1 cellular context compared by ENCODE assay signal in the genomic region with DNA sequence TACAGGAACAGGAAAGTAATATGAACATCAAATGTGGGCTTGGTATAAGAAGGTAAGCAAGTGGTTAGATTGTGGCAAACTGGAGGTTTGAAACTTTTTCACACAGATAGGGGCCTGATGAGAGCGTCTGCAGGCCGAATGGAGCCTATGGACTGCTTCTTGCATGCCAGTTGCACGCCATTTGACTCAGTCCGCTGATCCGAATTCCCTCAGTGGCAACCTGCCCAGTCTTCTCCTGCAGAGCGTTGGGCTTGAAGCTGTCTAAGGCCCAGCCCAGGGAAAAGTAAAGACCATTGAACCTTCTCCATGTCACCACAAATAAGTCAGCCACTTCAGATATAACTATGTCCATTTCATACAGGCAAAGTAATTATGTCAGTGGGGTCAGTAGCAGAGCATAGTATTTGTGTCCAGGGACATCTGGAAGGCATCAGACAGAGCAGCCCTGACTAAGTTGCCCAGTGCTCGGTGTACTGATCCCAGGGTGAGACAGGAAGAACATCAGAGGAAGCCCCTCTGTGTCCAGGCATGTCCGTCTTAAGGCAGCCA.
TF ChIP-seq lines count a peak whose summit lies in the region.

No MANE protein-coding gene starts in this region.

TF ChIP-seq in GM12878, 131 proteins besides CTCF, POLR2A, EP300 and RAD21:
- no peak for TF ChIP-seq ETV6 (conservative IDR thresholded peaks at IDR 0.05 in 1 of 2, IDR thresholded peaks at IDR 0.05 in 1 of 2; ENCODE audit: borderline replicate concordance in 1 of 2, low read depth in 1 of 2)
- no peak for TF ChIP-seq MEF2B (IDR thresholded peaks at IDR 0.05; ENCODE audit: partially characterized antibody, poor library complexity, severe bottlenecking)
- no peak for TF ChIP-seq IKZF1 (conservative IDR thresholded peaks at IDR 0.05)
- no peak for TF ChIP-seq TAF1 (IDR thresholded peaks at IDR 0.05; ENCODE audit: borderline replicate concordance, low read depth, low read length)
- TF ChIP-seq ZNF622 (IDR thresholded peaks at IDR 0.05) = no peak
- no peak for TF ChIP-seq PRDM15 (CRISPR knock-in tag; IDR thresholded peaks at IDR 0.05)
- no peak for TF ChIP-seq SMARCA5 (IDR thresholded peaks at IDR 0.05)
- TF ChIP-seq SUPT20H (IDR thresholded peaks at IDR 0.05; ENCODE audit: borderline replicate concordance, control insufficient read depth, low read depth, low read length) = no peak
- no peak for TF ChIP-seq CEBPB (IDR thresholded peaks at IDR 0.05; ENCODE audit: borderline replicate concordance in 1 of 2, low read depth in 2 of 2, low read length in 2 of 2)
- TF ChIP-seq, protein P1, sequence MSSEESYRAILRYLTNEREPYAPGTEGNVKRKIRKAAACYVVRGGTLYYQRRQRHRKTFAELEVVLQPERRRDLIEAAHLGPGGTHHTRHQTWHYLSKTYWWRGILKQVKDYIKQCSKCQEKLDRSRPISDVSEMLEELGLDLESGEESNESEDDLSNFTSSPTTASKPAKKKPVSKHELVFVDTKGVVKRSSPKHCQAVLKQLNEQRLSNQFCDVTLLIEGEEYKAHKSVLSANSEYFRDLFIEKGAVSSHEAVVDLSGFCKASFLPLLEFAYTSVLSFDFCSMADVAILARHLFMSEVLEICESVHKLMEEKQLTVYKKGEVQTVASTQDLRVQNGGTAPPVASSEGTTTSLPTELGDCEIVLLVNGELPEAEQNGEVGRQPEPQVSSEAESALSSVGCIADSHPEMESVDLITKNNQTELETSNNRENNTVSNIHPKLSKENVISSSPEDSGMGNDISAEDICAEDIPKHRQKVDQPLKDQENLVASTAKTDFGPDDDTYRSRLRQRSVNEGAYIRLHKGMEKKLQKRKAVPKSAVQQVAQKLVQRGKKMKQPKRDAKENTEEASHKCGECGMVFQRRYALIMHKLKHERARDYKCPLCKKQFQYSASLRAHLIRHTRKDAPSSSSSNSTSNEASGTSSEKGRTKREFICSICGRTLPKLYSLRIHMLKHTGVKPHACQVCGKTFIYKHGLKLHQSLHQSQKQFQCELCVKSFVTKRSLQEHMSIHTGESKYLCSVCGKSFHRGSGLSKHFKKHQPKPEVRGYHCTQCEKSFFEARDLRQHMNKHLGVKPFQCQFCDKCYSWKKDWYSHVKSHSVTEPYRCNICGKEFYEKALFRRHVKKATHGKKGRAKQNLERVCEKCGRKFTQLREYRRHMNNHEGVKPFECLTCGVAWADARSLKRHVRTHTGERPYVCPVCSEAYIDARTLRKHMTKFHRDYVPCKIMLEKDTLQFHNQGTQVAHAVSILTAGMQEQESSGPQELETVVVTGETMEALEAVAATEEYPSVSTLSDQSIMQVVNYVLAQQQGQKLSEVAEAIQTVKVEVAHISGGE (CRISPR knock-in tag; IDR thresholded peaks at IDR 0.05) = no peak
- TF ChIP-seq, protein P2, sequence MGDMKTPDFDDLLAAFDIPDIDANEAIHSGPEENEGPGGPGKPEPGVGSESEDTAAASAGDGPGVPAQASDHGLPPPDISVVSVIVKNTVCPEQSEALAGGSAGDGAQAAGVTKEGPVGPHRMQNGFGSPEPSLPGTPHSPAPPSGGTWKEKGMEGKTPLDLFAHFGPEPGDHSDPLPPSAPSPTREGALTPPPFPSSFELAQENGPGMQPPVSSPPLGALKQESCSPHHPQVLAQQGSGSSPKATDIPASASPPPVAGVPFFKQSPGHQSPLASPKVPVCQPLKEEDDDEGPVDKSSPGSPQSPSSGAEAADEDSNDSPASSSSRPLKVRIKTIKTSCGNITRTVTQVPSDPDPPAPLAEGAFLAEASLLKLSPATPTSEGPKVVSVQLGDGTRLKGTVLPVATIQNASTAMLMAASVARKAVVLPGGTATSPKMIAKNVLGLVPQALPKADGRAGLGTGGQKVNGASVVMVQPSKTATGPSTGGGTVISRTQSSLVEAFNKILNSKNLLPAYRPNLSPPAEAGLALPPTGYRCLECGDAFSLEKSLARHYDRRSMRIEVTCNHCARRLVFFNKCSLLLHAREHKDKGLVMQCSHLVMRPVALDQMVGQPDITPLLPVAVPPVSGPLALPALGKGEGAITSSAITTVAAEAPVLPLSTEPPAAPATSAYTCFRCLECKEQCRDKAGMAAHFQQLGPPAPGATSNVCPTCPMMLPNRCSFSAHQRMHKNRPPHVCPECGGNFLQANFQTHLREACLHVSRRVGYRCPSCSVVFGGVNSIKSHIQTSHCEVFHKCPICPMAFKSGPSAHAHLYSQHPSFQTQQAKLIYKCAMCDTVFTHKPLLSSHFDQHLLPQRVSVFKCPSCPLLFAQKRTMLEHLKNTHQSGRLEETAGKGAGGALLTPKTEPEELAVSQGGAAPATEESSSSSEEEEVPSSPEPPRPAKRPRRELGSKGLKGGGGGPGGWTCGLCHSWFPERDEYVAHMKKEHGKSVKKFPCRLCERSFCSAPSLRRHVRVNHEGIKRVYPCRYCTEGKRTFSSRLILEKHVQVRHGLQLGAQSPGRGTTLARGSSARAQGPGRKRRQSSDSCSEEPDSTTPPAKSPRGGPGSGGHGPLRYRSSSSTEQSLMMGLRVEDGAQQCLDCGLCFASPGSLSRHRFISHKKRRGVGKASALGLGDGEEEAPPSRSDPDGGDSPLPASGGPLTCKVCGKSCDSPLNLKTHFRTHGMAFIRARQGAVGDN (IDR thresholded peaks at IDR 0.05) = no peak
- no peak for TF ChIP-seq ZBTB33 (IDR thresholded peaks at IDR 0.05)
- no peak for TF ChIP-seq SIN3A (IDR thresholded peaks at IDR 0.05; ENCODE audit: low read depth, low read length)
